24 cellular contexts compared by ENCODE assay signal in genomic region chr4:17797808-17798207, GRCh38. TPM values are rescaled to one million over a fixed set of nuclear protein-coding genes. Genes with fewer than 3 reads are reported as not detected.
"Had no signal": no experiment of that assay in that cellular context is flagged by ENCODE, and none has a peak within 500 bp of the region (broad histone marks: within the 10 kb centered on the region; RNA-seq: fewer than 3 reads in every experiment).

No MANE protein-coding gene starts in this region.

- H3K4me3 ChIP-seq: ascending aorta, gastroesophageal sphincter, heart left ventricle, lung, tibial artery, vagina had no signal

- H3K4me1 Mint-ChIP-seq: nephron had no signal

- H3K9me3 Mint-ChIP-seq: nephron, T-cell had no signal

- H3K27me3 ChIP-seq: ascending aorta, gastroesophageal sphincter, heart left ventricle, tibial artery, vagina had no signal

- DNase-seq: activated effector memory CD4-positive, alpha-beta T cell treated with Interleukin-2 at 50 U/mL for 16 hours; activated naive CD4-positive, alpha-beta T cell treated with anti-CD3 and anti-CD28 coated beads, Interleukin-2, amount 50 U/mL, for 16 hours; activated T-cell treated with anti-CD3 and anti-CD28 coated beads, Interleukin-2, amount 50 U/mL, for 1 hour; cerebellar nuclear complex; effector CD8-positive, alpha-beta T cell; heart left ventricle; kidney; occipital lobe; posterior cingulate gyrus; stimulated activated CD4-positive, alpha-beta T cell treated with anti-CD3 and anti-CD28 coated beads, Interleukin-12 subunit alpha, Interleukin-12 subunit beta, amount 100 ng/mL, for 4 hours; stimulated activated CD4-positive, alpha-beta T cell treated with anti-CD3 and anti-CD28 coated beads, Interleukin-1b, Interleukin-23, amount 100 ng/mL, for 48 hours; stimulated activated CD8-positive, alpha-beta memory T cell treated with anti-CD3 and anti-CD28 coated beads, Interleukin-4, amount 100 ng/mL, for 48 hours; stimulated activated naive CD8-positive, alpha-beta T cell treated with anti-CD3 and anti-CD28 coated beads, Interleukin-15, Interleukin-2, amounts not matched to agents 100 U/mL and 50 U/mL, for 24 hours; substantia nigra; T-cell; T1000; tibial artery had no signal

- H3K9me3 ChIP-seq: ascending aorta, gastroesophageal sphincter, heart left ventricle, tibial artery, vagina had no signal

- H3K27ac ChIP-seq: ascending aorta, gastroesophageal sphincter, heart left ventricle, tibial artery, vagina had no signal

- H3K27me3 Mint-ChIP-seq: T-cell had no signal

- H3K27ac Mint-ChIP-seq: nephron had no signal

- ATAC-seq: esophagus mucosa; gastroesophageal sphincter; heart left ventricle; left lobe of liver; stimulated activated naive CD8-positive, alpha-beta T cell treated with anti-CD3 and anti-CD28 coated beads, Interleukin-15, Interleukin-2, amounts not matched to agents 100 U/mL and 50 U/mL, for 24 hours; T-cell had no signal

- H3K4me3 Mint-ChIP-seq: nephron, T-cell had no signal

- H3K4me1 ChIP-seq: ascending aorta, gastroesophageal sphincter, tibial artery, vagina had no signal

RNA-seq across cellular contexts. Expression of gene NCAPG, which starts 13.0 kb away (rescaled TPM):
- total RNA-seq: ascending aorta had no signal

RNA-seq across cellular contexts. Expression of gene FAM184B, which starts 16.4 kb away (rescaled TPM):
- total RNA-seq: ascending aorta, left lobe of liver, vagina had no signal
